ENCODE assay signal across 13 cellular contexts in genomic region chr10:35135861-35136260, GRCh38. TPM values are rescaled to one million over a fixed set of nuclear protein-coding genes. Genes with fewer than 3 reads are reported as not detected.
DNase-seq lines count a peak whose midpoint lies in the region; ATAC-seq and TF ChIP-seq lines count a peak whose summit lies in the region.
"Had no signal": no experiment of that assay in that cellular context is flagged by ENCODE, and none has a peak within 500 bp of the region (broad histone marks: within the 10 kb centered on the region; RNA-seq: fewer than 3 reads in every experiment).

No MANE protein-coding gene starts in this region.

- DNase-seq in EL (peak; percentile 59), HCEC 1CT (peak; percentile 7), Caco-2 (no peak), ureter (ENCODE audit: low spot score) (no peak)
- DNase-seq in activated CD8-positive, alpha-beta T cell treated with anti-CD3 and anti-CD28 coated beads for 36 hours = peak; percentile 31
- no peak for DNase-seq in naive thymus-derived CD4-positive, alpha-beta T cell
- DNase-seq: activated gamma-delta T cell, Calu3, left cardiac atrium, NCI-H2107 had no signal

- ATAC-seq in activated CD8-positive, alpha-beta T cell treated with anti-CD3 and anti-CD28 coated beads for 36 hours = no peak
- ATAC-seq in naive thymus-derived CD4-positive, alpha-beta T cell = no peak
- no peak for ATAC-seq in HG03135 (IDR thresholded peaks at IDR 0.05; ENCODE audit: unreplicated experiment)
- no peak for ATAC-seq in GM19035 (IDR thresholded peaks at IDR 0.05; ENCODE audit: unreplicated experiment)

- TF ChIP-seq CTCF in activated CD8-positive, alpha-beta T cell treated with anti-CD3 and anti-CD28 coated beads for 36 hours (IDR thresholded peaks at IDR 0.05) = no peak
- TF ChIP-seq CTCF in Caco-2 (IDR thresholded peaks at IDR 0.05; ENCODE audit: insufficient read depth in 1 of 2, low read depth in 1 of 2, low read length in 1 of 2, severe bottlenecking in 1 of 2, unreplicated experiment in 1 of 2) = no peak

- H3K4me1 Mint-ChIP-seq in activated CD8-positive, alpha-beta T cell treated with anti-CD3 and anti-CD28 coated beads for 36 hours (ENCODE audit: low read depth) = peaks cover 45% of the 10 kb centered on the region
- peaks cover 26 to 43% (median 40%) of the 10 kb centered on the region in 7 donors for H3K4me1 Mint-ChIP-seq in naive thymus-derived CD4-positive, alpha-beta T cell
- no peaks in the 10 kb centered on the region for H3K4me1 Mint-ChIP-seq in Caco-2 (ENCODE audit: low read depth, unreplicated experiment)

- no peaks in the 10 kb centered on the region for H3K9me3 ChIP-seq in naive thymus-derived CD4-positive, alpha-beta T cell (ENCODE audit: control insufficient read depth in 2 of 3, low read length in 3 of 3)
- H3K9me3 ChIP-seq in Caco-2 = no peaks in the 10 kb centered on the region; the same call in 1 of the 2 replicates

- POLR2A ChIA-PET in activated CD8-positive, alpha-beta T cell treated with anti-CD3 and anti-CD28 coated beads for 36 hours (lab: Charles Lee) = interaction anchor here (1.9 kb wide), 1 partner anchor 13 kb away, joined by 10 read pairs; no protein-coding TSS in a partner anchor
- POLR2A ChIA-PET in naive thymus-derived CD4-positive, alpha-beta T cell (lab: Charles Lee) = interaction anchor here (1.0 kb wide), 1 partner anchor 10 kb away, joined by 3 read pairs; the partner anchor contains the start of gene CREM
- POLR2A ChIA-PET in Caco-2 (lab: Charles Lee) = no interaction called here

- no TSS peak for BruUV-seq in Caco-2 (replicated peaks; lab: Mats Ljungman, UMichigan)

- no peaks in the 10 kb centered on the region for H3K36me3 ChIP-seq in naive thymus-derived CD4-positive, alpha-beta T cell (ENCODE audit: control insufficient read depth in 2 of 3, insufficient read depth in 3 of 3, low read length in 3 of 3)
- no peaks in the 10 kb centered on the region for H3K36me3 ChIP-seq in Caco-2 (ENCODE audit: control insufficient read depth, insufficient read depth, low read length)

- peaks cover 5% of the 10 kb centered on the region for H3K36me3 Mint-ChIP-seq in activated CD8-positive, alpha-beta T cell treated with anti-CD3 and anti-CD28 coated beads for 36 hours (ENCODE audit: low read depth)
- peaks cover 0 to 4% (median 0%) of the 10 kb centered on the region in 5 donors for H3K36me3 Mint-ChIP-seq in naive thymus-derived CD4-positive, alpha-beta T cell
- no peaks in the 10 kb centered on the region for H3K36me3 Mint-ChIP-seq in Caco-2 (ENCODE audit: insufficient read depth, unreplicated experiment)

- H3K27me3 ChIP-seq in naive thymus-derived CD4-positive, alpha-beta T cell (ENCODE audit: control insufficient read depth in 2 of 2, insufficient read depth in 2 of 2, low read length in 2 of 2) = no peaks in the 10 kb centered on the region
- H3K27me3 ChIP-seq in Caco-2 (replicated peaks; ENCODE audit: control insufficient read depth, insufficient read depth, low read length) = no peaks in the 10 kb centered on the region

- no peak overlapping the region for H3K27ac ChIP-seq in naive thymus-derived CD4-positive, alpha-beta T cell (ENCODE audit: low read depth, low read length)

- intact Hi-C loops in activated CD8-positive, alpha-beta T cell treated with anti-CD3 and anti-CD28 coated beads for 36 hours (cut with micrococcal nuclease) = no loop called here
- intact Hi-C loops in naive thymus-derived CD4-positive, alpha-beta T cell (cut with micrococcal nuclease) = loop anchor here in 1 of 2 donors (1.0 kb wide), 1 partner anchor 12 kb away; no protein-coding TSS in a partner anchor
- intact Hi-C loops in Caco-2 (cut with micrococcal nuclease; ENCODE audit: unreplicated experiment) = no loop called here

- CTCF ChIA-PET in activated CD8-positive, alpha-beta T cell treated with anti-CD3 and anti-CD28 coated beads for 36 hours (lab: Charles Lee) = interaction anchor here (1.5 to 1.6 kb wide), 2 partner anchors 18 to 72 kb away, joined by 3 to 4 read pairs; no protein-coding TSS in a partner anchor
- CTCF ChIA-PET in naive thymus-derived CD4-positive, alpha-beta T cell (lab: Charles Lee) = no interaction called here
- CTCF ChIA-PET in Caco-2 (lab: Charles Lee) = no interaction called here

- no peak overlapping the region for H3K4me3 ChIP-seq in naive thymus-derived CD4-positive, alpha-beta T cell (ENCODE audit: low read length)
- no peak overlapping the region for H3K4me3 ChIP-seq in Caco-2 (ENCODE audit: low read depth, low read length)

- no peaks in the 10 kb centered on the region for H3K9me3 Mint-ChIP-seq in activated CD8-positive, alpha-beta T cell treated with anti-CD3 and anti-CD28 coated beads for 36 hours
- H3K9me3 Mint-ChIP-seq in naive thymus-derived CD4-positive, alpha-beta T cell = no peaks in the 10 kb centered on the region
- H3K9me3 Mint-ChIP-seq in Caco-2 (ENCODE audit: unreplicated experiment) = no peaks in the 10 kb centered on the region
- H3K9me3 Mint-ChIP-seq: neural crest cell had no signal

- no peaks in the 10 kb centered on the region for H3K27me3 Mint-ChIP-seq in activated CD8-positive, alpha-beta T cell treated with anti-CD3 and anti-CD28 coated beads for 36 hours
- H3K27me3 Mint-ChIP-seq in naive thymus-derived CD4-positive, alpha-beta T cell = no peaks in the 10 kb centered on the region
- H3K27me3 Mint-ChIP-seq in Caco-2 (ENCODE audit: insufficient read depth, unreplicated experiment) = no peaks in the 10 kb centered on the region

- H3K4me3 Mint-ChIP-seq in activated CD8-positive, alpha-beta T cell treated with anti-CD3 and anti-CD28 coated beads for 36 hours = peak overlapping the region; percentile 15
- H3K4me3 Mint-ChIP-seq in naive thymus-derived CD4-positive, alpha-beta T cell = peak overlapping the region in 8 of 10 donors; percentile 5 to 81 (median 34)
- no peak overlapping the region for H3K4me3 Mint-ChIP-seq in Caco-2 (ENCODE audit: unreplicated experiment)
- H3K4me3 Mint-ChIP-seq: neural crest cell had no signal

- H3K27ac Mint-ChIP-seq in activated CD8-positive, alpha-beta T cell treated with anti-CD3 and anti-CD28 coated beads for 36 hours = peak overlapping the region; percentile 87
- H3K27ac Mint-ChIP-seq in naive thymus-derived CD4-positive, alpha-beta T cell = peak overlapping the region in 8 of 9 donors; percentile 3 to 87 (median 78)
- no peak overlapping the region for H3K27ac Mint-ChIP-seq in Caco-2 (ENCODE audit: unreplicated experiment)

- H3K4me1 ChIP-seq in naive thymus-derived CD4-positive, alpha-beta T cell (ENCODE audit: control insufficient read depth in 2 of 2, insufficient read depth in 2 of 2, low read length in 2 of 2) = peaks cover 21 to 23% of the 10 kb centered on the region in 2 donors
- H3K4me1 ChIP-seq in Caco-2 = peaks cover 6% of the 10 kb centered on the region; the same call in 1 of the 2 replicates

RNA-seq across cellular contexts. Expression of gene CREM, which starts 9.2 kb away (rescaled TPM):
- 100 to 1,000 TPM; 121 to 131 TPM for total RNA-seq in activated CD8-positive, alpha-beta T cell treated with anti-CD3 and anti-CD28 coated beads for 36 hours
- 10 to 100 TPM; 13.3 to 76.2 (median 31.6) TPM for total RNA-seq in naive thymus-derived CD4-positive, alpha-beta T cell
- polyA plus RNA-seq in naive thymus-derived CD4-positive, alpha-beta T cell = 10 to 100 TPM; 19.1 to 19.7 TPM
- total RNA-seq in Caco-2 (2022) = 24.7 and 26.1 TPM in 2 replicates
- 32.6 TPM for total RNA-seq in ureter

RNA-seq across cellular contexts. Expression of gene CUL2, which starts 45.7 kb away (rescaled TPM):
- 10 to 100 TPM; 37.4 to 40.2 TPM for total RNA-seq in activated CD8-positive, alpha-beta T cell treated with anti-CD3 and anti-CD28 coated beads for 36 hours
- total RNA-seq in naive thymus-derived CD4-positive, alpha-beta T cell = 10 to 100 TPM; 30.9 to 43.7 (median 36.0) TPM
- 10 to 100 TPM; 26.5 to 33.4 TPM for polyA plus RNA-seq in naive thymus-derived CD4-positive, alpha-beta T cell
- total RNA-seq in Caco-2 (2022) = 66.8 and 68.0 TPM in 2 replicates
- total RNA-seq in ureter = 35.8 TPM

Comparison
In these comparisons a context has a peak if more than half of its experiments do, and no peak if none do; other contexts are left out.
1. DNase-seq: peak in EL (single experiment), HCEC 1CT (single experiment) and activated CD8-positive, alpha-beta T cell treated with anti-CD3 and anti-CD28 coated beads for 36 hours (single experiment); none in naive thymus-derived CD4-positive, alpha-beta T cell (0 of 9), Caco-2 (0 of 2) and ureter (single experiment).